8 cellular contexts compared by ENCODE assay signal in genomic region chrX:21985332-21985777, GRCh38. TPM values are rescaled to one million over a fixed set of nuclear protein-coding genes. Genes with fewer than 3 reads are reported as not detected.
DNase-seq lines count a peak whose midpoint lies in the region; ATAC-seq and TF ChIP-seq lines count a peak whose summit lies in the region.

No MANE protein-coding gene starts in this region.

- no peak for TF ChIP-seq POLR2A in upper lobe of left lung (IDR thresholded peaks at IDR 0.05)

- peak; percentile 77 for ATAC-seq in activated T-helper 17 cell treated with anti-CD3 and anti-CD28 coated beads, Interleukin-2, amount 50 U/mL, for 72 hours (replicated peaks)
- peak; percentile 88 for ATAC-seq in omental fat pad (ENCODE audit: low FRiP score)
- peak; percentile 93 for ATAC-seq in upper lobe of left lung (ENCODE audit: low FRiP score in 2 of 2)

- WGBS in upper lobe of left lung, 2 donors = 3 to 13% methylated on average over 3 of the region's 3 CpGs

- H3K4me1 Mint-ChIP-seq in activated T-helper 17 cell treated with anti-CD3 and anti-CD28 coated beads, Interleukin-2, amount 50 U/mL, for 72 hours = no peaks in the 10 kb centered on the region

- DNase-seq in GM04504 (ENCODE audit: low read depth) = peak; percentile 66
- peak; percentile 84 to 86 for DNase-seq in HAP-1 (ENCODE audit: low spot score in 2 of 2)
- peak; percentile 75 for DNase-seq in M059J (ENCODE audit: low read depth)
- DNase-seq in RPMI8226 = peak; percentile 73
- DNase-seq in fibroblast of villous mesenchyme (ENCODE audit: low read depth) = peak; percentile 78
- DNase-seq in omental fat pad (ENCODE audit: low spot score) = peak; percentile 42
- DNase-seq in upper lobe of left lung = peak in 1 of 2 donors; percentile 50

- H3K9me3 ChIP-seq in HAP-1 (no peaks in the 10 kb centered on the region), upper lobe of left lung (no peaks in the 10 kb centered on the region)

- peaks cover 53% of the 10 kb centered on the region for H3K36me3 ChIP-seq in HAP-1 (replicated peaks)
- H3K36me3 ChIP-seq in upper lobe of left lung = peaks cover 0 to 17% (median 0%) of the 10 kb centered on the region in 4 donors

- H3K4me3 ChIP-seq in HAP-1 = no peak overlapping the region
- H3K4me3 ChIP-seq in fibroblast of villous mesenchyme (ENCODE audit: low read depth, low read length) = no peak overlapping the region
- H3K4me3 ChIP-seq in upper lobe of left lung = no peak overlapping the region

- no peak overlapping the region for H3K27ac ChIP-seq in upper lobe of left lung

- in situ Hi-C loops in HAP-1 (cut with MboI; ENCODE audit: low sequenced_read_pairs) = no loop called here

- no peak for TF ChIP-seq EP300 in upper lobe of left lung (IDR thresholded peaks at IDR 0.05)

- H3K4me3 Mint-ChIP-seq in activated T-helper 17 cell treated with anti-CD3 and anti-CD28 coated beads, Interleukin-2, amount 50 U/mL, for 72 hours = no peak overlapping the region

- H3K27me3 Mint-ChIP-seq in activated T-helper 17 cell treated with anti-CD3 and anti-CD28 coated beads, Interleukin-2, amount 50 U/mL, for 72 hours = no peaks in the 10 kb centered on the region

- TF ChIP-seq CTCF in fibroblast of villous mesenchyme (IDR thresholded peaks at IDR 0.05; ENCODE audit: insufficient read depth, low read depth, low read length) (peak; percentile 92), omental fat pad (IDR thresholded peaks at IDR 0.05) (peak in 2 of 3 donors; percentile 8 to 67), upper lobe of left lung (IDR thresholded peaks at IDR 0.05) (peak; percentile 83 to 96 (median 87))

- H3K4me1 ChIP-seq in HAP-1 (no peaks in the 10 kb centered on the region), upper lobe of left lung (no peaks in the 10 kb centered on the region)

- H3K27ac Mint-ChIP-seq in activated T-helper 17 cell treated with anti-CD3 and anti-CD28 coated beads, Interleukin-2, amount 50 U/mL, for 72 hours = no peak overlapping the region

- peaks cover 58% of the 10 kb centered on the region for H3K36me3 Mint-ChIP-seq in activated T-helper 17 cell treated with anti-CD3 and anti-CD28 coated beads, Interleukin-2, amount 50 U/mL, for 72 hours (ENCODE audit: low read depth)

- H3K9me3 Mint-ChIP-seq in activated T-helper 17 cell treated with anti-CD3 and anti-CD28 coated beads, Interleukin-2, amount 50 U/mL, for 72 hours = no peaks in the 10 kb centered on the region

- H3K27me3 ChIP-seq in HAP-1 (ENCODE audit: low read depth) (no peaks in the 10 kb centered on the region), upper lobe of left lung (no peaks in the 10 kb centered on the region)

RNA-seq across cellular contexts. Expression of gene SMS, which starts 44.8 kb away (rescaled TPM):
- 228 and 301 TPM in 2 replicates for total RNA-seq in M059J (2014; rRNA removed; shearing (Covaris generic))
- total RNA-seq in activated T-helper 17 cell treated with anti-CD3 and anti-CD28 coated beads, Interleukin-2, amount 50 U/mL, for 72 hours = 100 to 1,000 TPM; 102 to 109 TPM
- total RNA-seq in fibroblast of villous mesenchyme = 133 and 190 TPM in 2 replicates
- 10 to 100 TPM; 38.1 to 46.5 (median 40.6) TPM for total RNA-seq in omental fat pad
- total RNA-seq in upper lobe of left lung = 10 to 100 TPM; 23.3 to 53.5 (median 50.2) TPM

RNA-seq across cellular contexts. Expression of gene PHEX, which starts 46.8 kb away (rescaled TPM):
- total RNA-seq in M059J (2014; rRNA removed; shearing (Covaris generic)) = 0.12 and 0.37 TPM in 2 replicates
- total RNA-seq in activated T-helper 17 cell treated with anti-CD3 and anti-CD28 coated beads, Interleukin-2, amount 50 U/mL, for 72 hours = 1 to 10 TPM in 1 of 2 donors, under 1 TPM in 1; 0.19 to 1.9 TPM
- 0.43 and 0.97 TPM in 2 replicates for total RNA-seq in fibroblast of villous mesenchyme
- under 1 TPM in 3 of 4 donors, not detected in 1; 0.06 to 0.24 (median 0.09) TPM for total RNA-seq in omental fat pad
- 1 to 10 TPM in 5 of 6 donors, under 1 TPM in 1; 0.80 to 4.9 (median 1.4) TPM for total RNA-seq in upper lobe of left lung

Comparison
In these comparisons a context has a peak if more than half of its experiments do, and no peak if none do; other contexts are left out.
1. CTCF ChIP-seq: peak in every context shown above with its lines; median percentile 92 in fibroblast of villous mesenchyme; 87 in upper lobe of left lung; 38 in omental fat pad.